Comparison of ENCODE assay signal across 7 cellular contexts in the genomic region with DNA sequence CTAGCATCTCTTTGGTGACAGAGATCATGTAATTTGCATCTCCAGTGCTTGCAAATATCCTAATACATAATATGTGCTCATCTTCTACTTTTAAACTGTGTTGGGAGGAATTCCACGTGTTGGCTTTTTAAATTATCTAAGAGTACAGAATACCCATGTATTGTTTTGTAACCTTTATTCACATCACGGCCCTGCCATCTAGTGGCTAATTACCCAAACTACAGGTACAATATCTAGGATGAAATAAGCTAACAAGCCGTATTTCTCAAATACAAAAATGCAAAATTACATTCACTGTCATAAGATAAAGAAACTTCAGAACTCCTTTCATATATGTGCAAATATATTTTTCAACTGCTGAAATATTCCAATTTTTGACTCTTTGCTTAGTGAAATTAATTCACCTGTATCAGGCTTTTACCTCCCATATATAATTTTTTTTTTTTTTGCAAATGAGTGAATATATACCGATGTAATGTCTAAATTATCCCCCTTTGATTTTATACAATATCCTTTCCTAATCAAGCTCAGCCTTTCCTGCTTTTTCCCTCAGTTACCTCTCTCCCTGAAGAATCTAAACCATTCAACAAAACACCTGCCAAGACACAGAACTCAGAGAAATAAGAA. TPM values are rescaled to one million over a fixed set of nuclear protein-coding genes. Genes with fewer than 3 reads are reported as not detected.
DNase-seq lines count a peak whose midpoint lies in the region; ATAC-seq, FAIRE-seq and TF ChIP-seq lines count a peak whose summit lies in the region.

No MANE protein-coding gene starts in this region.

- no peak overlapping the region for H3K23ac ChIP-seq in H9 (ENCODE audit: insufficient read length, low read depth, low read length)

- peak; percentile 6 for FAIRE-seq in G401.6 (lab: Jason Lieb, UNC)

- peaks cover 8 to 15% of the 10 kb centered on the region in 2 experiments for H3K9me3 Mint-ChIP-seq in H9
- peaks cover 4 to 12% (median 6%) of the 10 kb centered on the region in 5 experiments for H3K9me3 Mint-ChIP-seq in brain

- no peak overlapping the region for H3T11ph ChIP-seq in H9 (ENCODE audit: low read length)

- no peak overlapping the region for H2BK5ac ChIP-seq in H9 (ENCODE audit: insufficient read length, low read length)

- ATAC-seq in right lobe of liver, result peak; percentile 71 to 81 (median 80)
- no peak for ATAC-seq in GM18870 (IDR thresholded peaks at IDR 0.05; ENCODE audit: unreplicated experiment)

- H2BK20ac ChIP-seq in H9 (ENCODE audit: low read depth, low read length, poor library complexity, severe bottlenecking), result no peak overlapping the region

- H4K91ac ChIP-seq in H9 (ENCODE audit: insufficient read length, low read depth, low read length), result no peak overlapping the region

- peak; percentile 85 for TF ChIP-seq CTCF in H9 (conservative IDR thresholded peaks at IDR 0.05)
- peak; percentile 64 to 73 for TF ChIP-seq CTCF in brain (conservative IDR thresholded peaks at IDR 0.05)
- peak; percentile 66 to 82 (median 76) for TF ChIP-seq CTCF in right lobe of liver (IDR thresholded peaks at IDR 0.05)

- no peaks in the 10 kb centered on the region for H3K23me2 ChIP-seq in H9 (ENCODE audit: insufficient read length, low read depth, low read length, poor library complexity, severe bottlenecking)

- H3K27me3 Mint-ChIP-seq in H9 (ENCODE audit: low read depth), result no peaks in the 10 kb centered on the region; the same call in 1 of the 2 replicates
- H3K27me3 Mint-ChIP-seq in brain, result no peaks in the 10 kb centered on the region

- H3K27ac Mint-ChIP-seq in H9, result no peak overlapping the region
- H3K27ac Mint-ChIP-seq in brain, result no peak overlapping the region

- H3K4ac ChIP-seq in H9 (ENCODE audit: low read depth, low read length), result no peak overlapping the region

- H2AK5ac ChIP-seq in H9 (ENCODE audit: insufficient read length, low read length), result no peak overlapping the region

- WGBS in H9 (ENCODE audit: extremely low coverage, insufficient read length, low lambda C conversion rate), result no CpG with 5 or more reads among the region's 4 CpGs
- WGBS in right lobe of liver (ENCODE audit: insufficient coverage, low coverage, low lambda C conversion rate, missing lambda C conversion rate), result 13% methylated on average over 4 of the region's 4 CpGs

- no peaks in the 10 kb centered on the region for H3K27me3 ChIP-seq in H9 (ENCODE audit: insufficient read depth, low read length)
- no peaks in the 10 kb centered on the region for H3K27me3 ChIP-seq in right lobe of liver

- no peak overlapping the region for H2AFZ ChIP-seq in H9 (ENCODE audit: low read length)

- no peak overlapping the region for H3K18ac ChIP-seq in H9 (ENCODE audit: insufficient read length, low read depth, low read length)

- no peak overlapping the region for H3K4me2 ChIP-seq in H9 (ENCODE audit: insufficient read depth, insufficient read length, low read length)

- no peaks in the 10 kb centered on the region for H4K20me1 ChIP-seq in H9 (ENCODE audit: control insufficient read depth, insufficient read depth, insufficient read length)

- H3K9ac ChIP-seq in H9 (ENCODE audit: extremely low read depth, insufficient read length, low read length), result no peak overlapping the region

- H3K36me3 Mint-ChIP-seq in H9 (ENCODE audit: insufficient read depth in 1 of 3, low read depth in 3 of 3), result peaks cover 4 to 12% (median 8%) of the 10 kb centered on the region in 3 experiments
- H3K36me3 Mint-ChIP-seq in brain, result no peaks in the 10 kb centered on the region

- no peak overlapping the region for H3K27ac ChIP-seq in H9 (ENCODE audit: insufficient read length, low read depth, low read length)
- H3K27ac ChIP-seq in right lobe of liver, result no peak overlapping the region

- H4K8ac ChIP-seq in H9 (replicated peaks; ENCODE audit: insufficient read length, low read depth, low read length), result no peak overlapping the region

- intact Hi-C loops in right lobe of liver (cut with DNase I), result no loop called here

- no peaks in the 10 kb centered on the region for H3K79me2 ChIP-seq in H9 (ENCODE audit: insufficient read depth, low read length)

- no peak overlapping the region for H4K5ac ChIP-seq in H9 (ENCODE audit: insufficient read length, low read depth, low read length)

- peaks cover 7% of the 10 kb centered on the region for H3K9me3 ChIP-seq in H9 (ENCODE audit: control insufficient read depth, low read depth, low read length)
- H3K9me3 ChIP-seq in right lobe of liver, result no peaks in the 10 kb centered on the region

- H3K4me1 Mint-ChIP-seq in H9, result peaks cover 19 to 29% of the 10 kb centered on the region in 2 experiments
- no peaks in the 10 kb centered on the region for H3K4me1 Mint-ChIP-seq in brain

- no peaks in the 10 kb centered on the region for H3K36me3 ChIP-seq in right lobe of liver

- no peak overlapping the region for H2BK120ac ChIP-seq in H9 (ENCODE audit: low read depth, low read length, poor library complexity, severe bottlenecking)

- DNase-seq in H9 (no peak), NCI-H460 (ENCODE audit: extremely low read depth, low read depth) (peak; percentile 45), right lobe of liver (no peak), NCI-H2196 (lab: John Stamatoyannopoulos, UW; ENCODE audit: unreplicated experiment) (no peak)

- no peak for TF ChIP-seq POLR2A in right lobe of liver (IDR thresholded peaks at IDR 0.05)

- no peak overlapping the region for H2BK15ac ChIP-seq in H9 (ENCODE audit: low read depth, low read length)

- no peaks in the 10 kb centered on the region for H3K79me1 ChIP-seq in H9 (ENCODE audit: insufficient read depth, low read depth, low read length, poor library complexity, severe bottlenecking)

- H3K4me3 Mint-ChIP-seq in H9, result no peak overlapping the region
- no peak overlapping the region for H3K4me3 Mint-ChIP-seq in brain

- H3K4me1 ChIP-seq in H9 (ENCODE audit: insufficient read depth, low read length) (peaks cover 6% of the 10 kb centered on the region; the same call in 1 of the 2 replicates), right lobe of liver (no peaks in the 10 kb centered on the region)

- no peak overlapping the region for H3K56ac ChIP-seq in H9 (ENCODE audit: insufficient read length, low read depth, low read length)

- no peak overlapping the region for H3K4me3 ChIP-seq in right lobe of liver

- no peak overlapping the region for H3K14ac ChIP-seq in H9 (ENCODE audit: insufficient read depth, low read length)

- H2BK12ac ChIP-seq in H9 (ENCODE audit: insufficient read length, low read depth, low read length), result no peak overlapping the region

RNA-seq across cellular contexts. Expression of gene LSM8, which starts 30.3 kb away (rescaled TPM):
- 51.8 and 52.5 TPM in 2 replicates for total RNA-seq in H9 (2021)
- 144 and 167 TPM in 2 replicates for total RNA-seq in NCI-H460 (2014; rRNA removed; shearing (Covaris generic))
- 89.6 and 98.4 TPM in 2 replicates for polyA plus RNA-seq in NCI-H460 (2014; cell fraction: nucleus; rRNA removed)
- 17.8 TPM for polyA plus RNA-seq in brain (ENCODE audit: insufficient read depth, low read depth, low replicate concordance)
- 10 to 100 TPM in 4 of 6 experiments, 1 to 10 TPM in 2; 6.8 to 16.6 (median 11.3) TPM for total RNA-seq in right lobe of liver
